Comparison of ENCODE assay signal across 20 cellular contexts in the genomic region with DNA sequence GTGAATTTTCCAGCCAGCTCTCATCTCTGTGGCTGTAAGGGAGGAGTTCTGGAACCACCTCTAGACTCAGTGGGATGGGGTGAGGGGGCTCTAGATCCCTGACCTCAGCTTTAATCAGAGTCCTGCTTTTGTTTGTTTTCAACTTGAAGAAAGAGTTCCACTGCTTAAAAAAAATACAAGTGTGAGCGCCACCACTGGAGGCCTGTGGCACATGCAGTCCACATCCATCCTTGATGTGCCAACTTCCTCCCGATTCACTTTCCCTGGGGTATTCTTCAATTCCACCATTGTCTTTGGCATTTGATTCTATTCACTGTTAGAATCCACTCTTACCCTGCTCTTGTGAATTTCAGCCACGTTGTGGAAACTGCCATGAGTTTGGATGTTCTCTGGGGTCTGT.
A peak's percentile ranks its signal among the peaks of the same experiment; 100 is the strongest.
DNase-seq lines count a peak whose midpoint lies in the region; ATAC-seq and TF ChIP-seq lines count a peak whose summit lies in the region.
"Had no signal": no experiment of that assay in that cellular context is flagged by ENCODE, and none has a peak within 500 bp of the region (broad histone marks: within the 10 kb centered on the region; RNA-seq: fewer than 3 reads in every experiment).

No MANE protein-coding gene starts in this region.

- H3K4me1 Mint-ChIP-seq in Caco-2 (ENCODE audit: low read depth, unreplicated experiment) = no peaks in the 10 kb centered on the region
- H3K4me1 Mint-ChIP-seq: activated naive CD8-positive, alpha-beta T cell treated with anti-CD3 and anti-CD28 coated beads for 36 hours had no signal

- H3K79me1 ChIP-seq in mesendoderm (ENCODE audit: low read length) = no peaks in the 10 kb centered on the region

- CTCF ChIA-PET in Caco-2 (lab: Charles Lee) = interaction anchor here (0.6 kb wide), 1 partner anchor 175 kb away, joined by 3 read pairs; no protein-coding TSS in a partner anchor

- no peak overlapping the region for H3K27ac ChIP-seq in mesendoderm (ENCODE audit: low read depth, low read length)
- H3K27ac ChIP-seq: breast epithelium had no signal

- H3K36me3 ChIP-seq in Loucy (ENCODE audit: insufficient read depth, low read length) (no peaks in the 10 kb centered on the region), mesendoderm (ENCODE audit: control insufficient read depth, insufficient read depth, low read length) (no peaks in the 10 kb centered on the region), Caco-2 (ENCODE audit: control insufficient read depth, insufficient read depth, low read length) (no peaks in the 10 kb centered on the region)
- H3K36me3 ChIP-seq: breast epithelium had no signal

- intact Hi-C loops in Caco-2 (cut with micrococcal nuclease; ENCODE audit: unreplicated experiment) = no loop called here

- no peak overlapping the region for H3K4me3 Mint-ChIP-seq in Caco-2 (ENCODE audit: unreplicated experiment)
- H3K4me3 Mint-ChIP-seq: activated CD8-positive, alpha-beta T cell treated with anti-CD3 and anti-CD28 coated beads, Interleukin-2, amount 10 ng/mL, durations not matched to agents 7 days and 5 days; activated naive CD8-positive, alpha-beta T cell treated with anti-CD3 and anti-CD28 coated beads for 36 hours had no signal

- TF ChIP-seq CTCF in GM12864 (IDR thresholded peaks at IDR 0.05; ENCODE audit: low read depth, low read length, missing control alignments) (peak; percentile 23), Loucy (conservative IDR thresholded peaks at IDR 0.05; ENCODE audit: low read length) (peak; percentile 47), cardiac fibroblast (IDR thresholded peaks at IDR 0.05; ENCODE audit: low read depth, low read length) (peak; percentile 15), Caco-2 (IDR thresholded peaks at IDR 0.05; ENCODE audit: insufficient read depth in 1 of 2, low read depth in 1 of 2, low read length in 1 of 2, severe bottlenecking in 1 of 2, unreplicated experiment in 1 of 2) (no peak)

- POLR2A ChIA-PET in Caco-2 (lab: Charles Lee) = no interaction called here

- no peak overlapping the region for H3K9ac ChIP-seq in Loucy (ENCODE audit: low read depth, low read length, poor library complexity, severe bottlenecking)
- no peak overlapping the region for H3K9ac ChIP-seq in mesendoderm (ENCODE audit: low read length)

- no peak overlapping the region for H3K56ac ChIP-seq in mesendoderm (ENCODE audit: low read length)

- no peak overlapping the region for H3K18ac ChIP-seq in mesendoderm (ENCODE audit: low read length)

- H2AK5ac ChIP-seq in mesendoderm (ENCODE audit: low read length) = no peak overlapping the region

- WGBS in mesendoderm (ENCODE audit: extremely low coverage, insufficient coverage, low lambda C conversion rate) = no CpG with 5 or more reads among the region's 3 CpGs

- no peak overlapping the region for H2BK120ac ChIP-seq in mesendoderm (ENCODE audit: low read depth, low read length)

- BruUV-seq in Caco-2 (replicated peaks; lab: Mats Ljungman, UMichigan) = no TSS peak

- no peaks in the 10 kb centered on the region for H3K36me3 Mint-ChIP-seq in Caco-2 (ENCODE audit: insufficient read depth, unreplicated experiment)
- H3K36me3 Mint-ChIP-seq: activated naive CD8-positive, alpha-beta T cell treated with anti-CD3 and anti-CD28 coated beads for 36 hours had no signal

- H3K4me3 ChIP-seq in GM12864 (ENCODE audit: low read depth, low read length) (no peak overlapping the region), Loucy (ENCODE audit: low read length, poor library complexity, severe bottlenecking) (no peak overlapping the region), cardiac fibroblast (replicated peaks in 1 of 2; ENCODE audit: low read depth in 2 of 2, low read length in 2 of 2) (no peak overlapping the region), mesendoderm (ENCODE audit: low read length) (no peak overlapping the region), Caco-2 (ENCODE audit: low read depth, low read length) (no peak overlapping the region)
- H3K4me3 ChIP-seq: breast epithelium had no signal

- DNase-seq in GM12864 (ENCODE audit: low read depth) (no peak), cardiac fibroblast (ENCODE audit: low read depth in 2 of 2) (no peak), mesendoderm (peak; percentile 48), Caco-2 (no peak), hepatic stellate cell (ENCODE audit: low spot score) (no peak)
- no peak for DNase-seq in activated CD4-positive, alpha-beta T cell treated with anti-CD3 and anti-CD28 coated beads, Interleukin-2, amount 50 U/mL, for 48 hours
- DNase-seq: activated CD8-positive, alpha-beta T cell treated with anti-CD3 and anti-CD28 coated beads, Interleukin-2, amount 10 ng/mL, durations not matched to agents 7 days and 5 days; activated naive CD8-positive, alpha-beta T cell treated with anti-CD3 and anti-CD28 coated beads for 36 hours; activated T-cell treated with anti-CD3 and anti-CD28 coated beads, Interleukin-2, amount 50 U/mL, for 48 hours; C1 segment of cervical spinal cord; DMS153; hippocampal formation; IMR-90; retina; stimulated activated naive CD4-positive, alpha-beta T cell treated with Interleukin-2 at 50 U/mL for 16 hours; T-helper 1 cell; trophoblast cell had no signal

- H2BK15ac ChIP-seq in mesendoderm (replicated peaks; ENCODE audit: low read depth) = no peak overlapping the region

- H3K9me3 ChIP-seq in Loucy (ENCODE audit: insufficient read depth, low read depth, low read length) (no peaks in the 10 kb centered on the region), Caco-2 (no peaks in the 10 kb centered on the region)
- H3K9me3 ChIP-seq: breast epithelium had no signal

- H2BK5ac ChIP-seq in mesendoderm (ENCODE audit: low read length) = no peak overlapping the region

- H3K4me1 ChIP-seq in Loucy (ENCODE audit: insufficient read depth, low read length, poor library complexity, severe bottlenecking) (no peaks in the 10 kb centered on the region), mesendoderm (ENCODE audit: control insufficient read depth, low read depth, low read length) (peaks cover 7% of the 10 kb centered on the region), Caco-2 (peaks cover 6% of the 10 kb centered on the region)
- H3K4me1 ChIP-seq: breast epithelium had no signal

- no peak overlapping the region for H3K4ac ChIP-seq in mesendoderm (ENCODE audit: low read depth, low read length)

- no peaks in the 10 kb centered on the region for H3K9me2 ChIP-seq in Loucy (replicated peaks; ENCODE audit: low read depth, low read length)

- H3K27me3 ChIP-seq in Loucy (ENCODE audit: insufficient read depth, low read length, poor library complexity, severe bottlenecking) (no peaks in the 10 kb centered on the region), mesendoderm (ENCODE audit: insufficient read depth, low read length, poor library complexity) (no peaks in the 10 kb centered on the region), Caco-2 (replicated peaks; ENCODE audit: control insufficient read depth, insufficient read depth, low read length) (no peaks in the 10 kb centered on the region)
- H3K27me3 ChIP-seq: breast epithelium had no signal

- H3K9me3 Mint-ChIP-seq in Caco-2 (ENCODE audit: unreplicated experiment) = no peaks in the 10 kb centered on the region
- H3K9me3 Mint-ChIP-seq: activated naive CD8-positive, alpha-beta T cell treated with anti-CD3 and anti-CD28 coated beads for 36 hours had no signal

- no peak overlapping the region for H3K4me2 ChIP-seq in Loucy (ENCODE audit: low read depth, low read length, poor library complexity, severe bottlenecking)
- H3K4me2 ChIP-seq in mesendoderm (ENCODE audit: low read length) = no peak overlapping the region

- no peaks in the 10 kb centered on the region for H3K79me2 ChIP-seq in Loucy (ENCODE audit: insufficient read depth, low read length)
- H3K79me2 ChIP-seq in mesendoderm (ENCODE audit: control insufficient read depth, insufficient read depth, low read length) = no peaks in the 10 kb centered on the region

- H4K5ac ChIP-seq in mesendoderm (ENCODE audit: low read length) = no peak overlapping the region

- no peak overlapping the region for H4K8ac ChIP-seq in mesendoderm (ENCODE audit: low read depth, low read length)

- H3K23ac ChIP-seq in mesendoderm (ENCODE audit: low read length) = no peak overlapping the region

- H3K27ac Mint-ChIP-seq in Caco-2 (ENCODE audit: unreplicated experiment) = no peak overlapping the region
- H3K27ac Mint-ChIP-seq: activated CD8-positive, alpha-beta T cell treated with anti-CD3 and anti-CD28 coated beads, Interleukin-2, amount 10 ng/mL, durations not matched to agents 7 days and 5 days; activated naive CD8-positive, alpha-beta T cell treated with anti-CD3 and anti-CD28 coated beads for 36 hours had no signal

- no peak overlapping the region for H2AFZ ChIP-seq in Loucy (ENCODE audit: low read length)

- H3K27me3 Mint-ChIP-seq in Caco-2 (ENCODE audit: insufficient read depth, unreplicated experiment) = peaks cover 8% of the 10 kb centered on the region

- ATAC-seq in HG03196 (IDR thresholded peaks at IDR 0.05; ENCODE audit: unreplicated experiment) = no peak
- ATAC-seq: activated CD8-positive, alpha-beta T cell treated with anti-CD3 and anti-CD28 coated beads, Interleukin-2, amount 10 ng/mL, durations not matched to agents 7 days and 5 days had no signal

- H4K20me1 ChIP-seq in Loucy (ENCODE audit: insufficient read depth, low read length, poor library complexity, severe bottlenecking) = no peaks in the 10 kb centered on the region

- no peaks in the 10 kb centered on the region for H3F3A ChIP-seq in Loucy (ENCODE audit: low read depth)

Comparison
In these comparisons a context has a peak if more than half of its experiments do, and no peak if none do; other contexts are left out.
1. CTCF ChIP-seq: peak in GM12864 (single experiment), Loucy (single experiment) and cardiac fibroblast (single experiment); none in Caco-2 (0 of 2).